Comparison of ENCODE assay signal across 14 cellular contexts in the genomic region with DNA sequence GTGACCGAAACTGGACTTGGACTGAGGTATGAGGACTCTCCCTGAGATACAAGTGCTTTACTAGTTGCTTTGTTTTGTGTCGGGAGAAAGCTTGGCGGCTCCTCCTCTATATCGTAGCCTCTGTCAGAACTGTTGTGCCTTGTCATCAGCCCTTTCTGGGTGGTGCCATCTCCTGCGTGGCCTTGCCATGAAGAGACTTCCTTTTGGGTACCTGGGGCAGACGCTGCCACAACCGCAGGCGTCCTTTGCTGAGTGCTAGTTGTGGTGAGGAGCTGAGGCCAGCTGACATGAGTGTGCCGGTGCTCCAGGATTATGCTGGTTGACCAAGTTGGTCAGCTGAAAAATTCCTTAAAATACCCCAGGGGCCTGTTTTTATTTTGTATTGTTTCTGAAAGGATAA.
DNase-seq lines count a peak whose midpoint lies in the region; ATAC-seq, FAIRE-seq and TF ChIP-seq lines count a peak whose summit lies in the region.
"Had no signal": no experiment of that assay in that cellular context is flagged by ENCODE, and none has a peak within 500 bp of the region (broad histone marks: within the 10 kb centered on the region; RNA-seq: fewer than 3 reads in every experiment).

No MANE protein-coding gene starts in this region.

- ATAC-seq in activated CD4-positive, alpha-beta T cell treated with anti-CD3 and anti-CD28 coated beads for 36 hours: peak; percentile 47
- ATAC-seq in stimulated activated effector memory CD8-positive, alpha-beta T cell treated with anti-CD3 and anti-CD28 coated beads, Interleukin-12 subunit alpha, Interleukin-12 subunit beta, amount 100 ng/mL, for 72 hours: peak; percentile 67
- ATAC-seq in pancreas (no peak), gastrocnemius medialis (no peak)

- no peaks in the 10 kb centered on the region for H3K27me3 Mint-ChIP-seq in activated CD4-positive, alpha-beta T cell treated with anti-CD3 and anti-CD28 coated beads for 36 hours
- no peaks in the 10 kb centered on the region for H3K27me3 Mint-ChIP-seq in activated CD4-positive, alpha-beta T cell treated with anti-CD3 and anti-CD28 coated beads, Interleukin-2, amount 10 ng/mL, durations not matched to agents 7 days and 5 days

- TF ChIP-seq CTCF in pancreas (IDR thresholded peaks at IDR 0.05) (no peak), gastrocnemius medialis (IDR thresholded peaks at IDR 0.05 in 4 of 5, conservative IDR thresholded peaks at IDR 0.05 in 1 of 5) (no peak)

- H3K27ac ChIP-seq in pancreas: no peak overlapping the region
- no peak overlapping the region for H3K27ac ChIP-seq in gastrocnemius medialis
- H3K27ac ChIP-seq: 22Rv1, colonic mucosa had no signal

- H3K36me3 ChIP-seq in pancreas (no peaks in the 10 kb centered on the region), gastrocnemius medialis (no peaks in the 10 kb centered on the region)
- H3K36me3 ChIP-seq: colonic mucosa had no signal

- FAIRE-seq in pancreas (lab: Jason Lieb, UNC): no peak
- FAIRE-seq: frontal cortex had no signal

- H3K4me3 Mint-ChIP-seq in activated CD4-positive, alpha-beta T cell treated with anti-CD3 and anti-CD28 coated beads for 36 hours: peak overlapping the region; percentile 80
- peak overlapping the region; percentile 22 for H3K4me3 Mint-ChIP-seq in activated CD4-positive, alpha-beta T cell treated with anti-CD3 and anti-CD28 coated beads, Interleukin-2, amount 10 ng/mL, durations not matched to agents 7 days and 5 days
- peak overlapping the region; percentile 81 for H3K4me3 Mint-ChIP-seq in stimulated activated effector memory CD8-positive, alpha-beta T cell treated with anti-CD3 and anti-CD28 coated beads, Interleukin-12 subunit alpha, Interleukin-12 subunit beta, amount 100 ng/mL, for 72 hours

- peak; percentile 81 for DNase-seq in activated CD4-positive, alpha-beta T cell treated with anti-CD3 and anti-CD28 coated beads for 36 hours
- no peak for DNase-seq in activated CD4-positive, alpha-beta T cell treated with anti-CD3 and anti-CD28 coated beads for 1 hour
- DNase-seq in activated CD4-positive, alpha-beta T cell treated with anti-CD3 and anti-CD28 coated beads, Interleukin-2, amount 10 ng/mL, durations not matched to agents 7 days and 5 days: peak; percentile 64
- peak; percentile 37 for DNase-seq in central memory CD4-positive, alpha-beta T cell
- peak in 1 of 2 donors; percentile 73 for DNase-seq in stimulated activated effector memory CD8-positive, alpha-beta T cell treated with anti-CD3 and anti-CD28 coated beads, Interleukin-12 subunit alpha, Interleukin-12 subunit beta, amount 100 ng/mL, for 72 hours (ENCODE audit: low spot score in 2 of 2)
- DNase-seq in pancreas (no peak), gastrocnemius medialis (no peak), NCI-H82 treated with DMSO at 0.1 percent for 48 hours (lab: John Stamatoyannopoulos, UW; ENCODE audit: unreplicated experiment) (no peak)
- DNase-seq: colonic mucosa, EL, NCI-H2081, posterior cingulate gyrus had no signal

- H3K36me3 Mint-ChIP-seq in activated CD4-positive, alpha-beta T cell treated with anti-CD3 and anti-CD28 coated beads for 36 hours (ENCODE audit: low read depth): peaks cover 55% of the 10 kb centered on the region
- H3K36me3 Mint-ChIP-seq in activated CD4-positive, alpha-beta T cell treated with anti-CD3 and anti-CD28 coated beads, Interleukin-2, amount 10 ng/mL, durations not matched to agents 7 days and 5 days (ENCODE audit: low read depth): peaks cover 11% of the 10 kb centered on the region
- peaks cover 42% of the 10 kb centered on the region for H3K36me3 Mint-ChIP-seq in stimulated activated effector memory CD8-positive, alpha-beta T cell treated with anti-CD3 and anti-CD28 coated beads, Interleukin-12 subunit alpha, Interleukin-12 subunit beta, amount 100 ng/mL, for 72 hours

- H3K27me3 ChIP-seq in pancreas (no peaks in the 10 kb centered on the region), gastrocnemius medialis (no peaks in the 10 kb centered on the region)
- H3K27me3 ChIP-seq: colonic mucosa had no signal

- H3K4me1 ChIP-seq in pancreas (no peaks in the 10 kb centered on the region), gastrocnemius medialis (no peaks in the 10 kb centered on the region)
- H3K4me1 ChIP-seq: colonic mucosa had no signal

- intact Hi-C loops in activated CD4-positive, alpha-beta T cell treated with anti-CD3 and anti-CD28 coated beads for 36 hours (cut with DNase I, micrococcal nuclease): loop anchor here in 1 of 2 experiments (10.0 kb wide), 2 partner anchors 658 to 932 kb away; no protein-coding TSS in a partner anchor
- intact Hi-C loops in pancreas (cut with DNase I): no loop called here
- intact Hi-C loops in gastrocnemius medialis (cut with DNase I; ENCODE audit: low total_unique reads): no loop called here

- 81 to 84% methylated on average over 9 of the region's 9 CpGs for WGBS in pancreas, 2 donors

- peaks cover 85% of the 10 kb centered on the region for H3K4me1 Mint-ChIP-seq in activated CD4-positive, alpha-beta T cell treated with anti-CD3 and anti-CD28 coated beads for 36 hours
- peaks cover 78% of the 10 kb centered on the region for H3K4me1 Mint-ChIP-seq in activated CD4-positive, alpha-beta T cell treated with anti-CD3 and anti-CD28 coated beads, Interleukin-2, amount 10 ng/mL, durations not matched to agents 7 days and 5 days
- peaks cover 72% of the 10 kb centered on the region for H3K4me1 Mint-ChIP-seq in stimulated activated effector memory CD8-positive, alpha-beta T cell treated with anti-CD3 and anti-CD28 coated beads, Interleukin-12 subunit alpha, Interleukin-12 subunit beta, amount 100 ng/mL, for 72 hours

- TF ChIP-seq POLR2A in gastrocnemius medialis (IDR thresholded peaks at IDR 0.05): no peak

- H3K9me3 ChIP-seq in pancreas: no peaks in the 10 kb centered on the region
- no peaks in the 10 kb centered on the region for H3K9me3 ChIP-seq in gastrocnemius medialis
- H3K9me3 ChIP-seq: colonic mucosa had no signal

- in situ Hi-C loops in gastrocnemius medialis (cut with MboI; ENCODE audit: low sequenced_read_pairs in 4 of 4): no loop called here

- H3K4me3 ChIP-seq in pancreas: no peak overlapping the region
- no peak overlapping the region for H3K4me3 ChIP-seq in gastrocnemius medialis
- H3K4me3 ChIP-seq: colonic mucosa had no signal

- peaks cover 3% of the 10 kb centered on the region for H3K9me3 Mint-ChIP-seq in activated CD4-positive, alpha-beta T cell treated with anti-CD3 and anti-CD28 coated beads for 36 hours (ENCODE audit: low read depth)
- H3K9me3 Mint-ChIP-seq in activated CD4-positive, alpha-beta T cell treated with anti-CD3 and anti-CD28 coated beads, Interleukin-2, amount 10 ng/mL, durations not matched to agents 7 days and 5 days: peaks cover 4% of the 10 kb centered on the region
- H3K9me3 Mint-ChIP-seq in stimulated activated effector memory CD8-positive, alpha-beta T cell treated with anti-CD3 and anti-CD28 coated beads, Interleukin-12 subunit alpha, Interleukin-12 subunit beta, amount 100 ng/mL, for 72 hours: peaks cover 2% of the 10 kb centered on the region

- POLR2A ChIA-PET in activated CD4-positive, alpha-beta T cell treated with anti-CD3 and anti-CD28 coated beads for 36 hours (lab: Charles Lee): interaction anchor here (0.9 to 5.4 kb wide), 10 partner anchors 10 to 594 kb away, joined by 3 to 53 read pairs (median 6); no protein-coding TSS in a partner anchor
- POLR2A ChIA-PET in activated CD4-positive, alpha-beta T cell treated with anti-CD3 and anti-CD28 coated beads, Interleukin-2, amount 10 ng/mL, durations not matched to agents 7 days and 5 days (lab: Charles Lee): no interaction called here

- peak overlapping the region; percentile 100 for H3K27ac Mint-ChIP-seq in activated CD4-positive, alpha-beta T cell treated with anti-CD3 and anti-CD28 coated beads for 36 hours
- peak overlapping the region; percentile 96 for H3K27ac Mint-ChIP-seq in activated CD4-positive, alpha-beta T cell treated with anti-CD3 and anti-CD28 coated beads, Interleukin-2, amount 10 ng/mL, durations not matched to agents 7 days and 5 days
- H3K27ac Mint-ChIP-seq in stimulated activated effector memory CD8-positive, alpha-beta T cell treated with anti-CD3 and anti-CD28 coated beads, Interleukin-12 subunit alpha, Interleukin-12 subunit beta, amount 100 ng/mL, for 72 hours: peak overlapping the region; percentile 98

- CTCF ChIA-PET in activated CD4-positive, alpha-beta T cell treated with anti-CD3 and anti-CD28 coated beads for 36 hours (lab: Charles Lee): interaction anchor here (0.6 to 1.7 kb wide), 8 partner anchors 8 to 124 kb away, joined by 3 to 5 read pairs (median 3); no protein-coding TSS in a partner anchor
- CTCF ChIA-PET in activated CD4-positive, alpha-beta T cell treated with anti-CD3 and anti-CD28 coated beads, Interleukin-2, amount 10 ng/mL, durations not matched to agents 7 days and 5 days (lab: Charles Lee): interaction anchor here (0.6 to 1.5 kb wide), 6 partner anchors 9 to 233 kb away, joined by 3 to 6 read pairs (median 4); no protein-coding TSS in a partner anchor

Comparison
In these comparisons a context has a peak if more than half of its experiments do, and no peak if none do; other contexts are left out.
1. DNase-seq: peak in activated CD4-positive, alpha-beta T cell treated with anti-CD3 and anti-CD28 coated beads for 36 hours (single experiment), activated CD4-positive, alpha-beta T cell treated with anti-CD3 and anti-CD28 coated beads, Interleukin-2, amount 10 ng/mL, durations not matched to agents 7 days and 5 days (single experiment) and central memory CD4-positive, alpha-beta T cell (single experiment); none in activated CD4-positive, alpha-beta T cell treated with anti-CD3 and anti-CD28 coated beads for 1 hour (single experiment), pancreas (0 of 6), gastrocnemius medialis (0 of 2) and NCI-H82 treated with DMSO at 0.1 percent for 48 hours (single experiment).
2. ATAC-seq: peak in activated CD4-positive, alpha-beta T cell treated with anti-CD3 and anti-CD28 coated beads for 36 hours (single experiment) and stimulated activated effector memory CD8-positive, alpha-beta T cell treated with anti-CD3 and anti-CD28 coated beads, Interleukin-12 subunit alpha, Interleukin-12 subunit beta, amount 100 ng/mL, for 72 hours (single experiment); none in pancreas (0 of 4) and gastrocnemius medialis (0 of 2).
3. H3K4me3 Mint-ChIP-seq: peak in every context shown above with its lines; median percentile 81 in stimulated activated effector memory CD8-positive, alpha-beta T cell treated with anti-CD3 and anti-CD28 coated beads, Interleukin-12 subunit alpha, Interleukin-12 subunit beta, amount 100 ng/mL, for 72 hours; 80 in activated CD4-positive, alpha-beta T cell treated with anti-CD3 and anti-CD28 coated beads for 36 hours; 22 in activated CD4-positive, alpha-beta T cell treated with anti-CD3 and anti-CD28 coated beads, Interleukin-2, amount 10 ng/mL, durations not matched to agents 7 days and 5 days.
4. Peak in every context shown above with its lines, with median percentiles within 50 percentile points of each other: H3K27ac Mint-ChIP-seq.